8 cellular contexts compared by ENCODE assay signal in genomic region chr1:12478612-12478985, GRCh38.
DNase-seq lines count a peak whose midpoint lies in the region; ATAC-seq and TF ChIP-seq lines count a peak whose summit lies in the region.

No MANE protein-coding gene starts in this region.

- H3K4me1 Mint-ChIP-seq in activated naive CD4-positive, alpha-beta T cell treated with anti-CD3 and anti-CD28 coated beads for 36 hours (ENCODE audit: low read depth), result peaks cover 87% of the 10 kb centered on the region

- H3K9me3 Mint-ChIP-seq in activated naive CD4-positive, alpha-beta T cell treated with anti-CD3 and anti-CD28 coated beads for 36 hours, result no peaks in the 10 kb centered on the region

- H3K4me3 ChIP-seq in liver (ENCODE audit: low read depth in 1 of 3, low read length in 3 of 3), result no peak overlapping the region
- peak overlapping the region in 1 of 4 donors; percentile 8 for H3K4me3 ChIP-seq in tibial nerve

- peaks cover 4% of the 10 kb centered on the region for H3K36me3 Mint-ChIP-seq in activated naive CD4-positive, alpha-beta T cell treated with anti-CD3 and anti-CD28 coated beads for 36 hours (ENCODE audit: low read depth)

- no peak for TF ChIP-seq POLR2A in tibial nerve (IDR thresholded peaks at IDR 0.05)

- TF ChIP-seq EP300 in tibial nerve (IDR thresholded peaks at IDR 0.05), result no peak

- H3K36me3 ChIP-seq in liver (ENCODE audit: control insufficient read depth in 4 of 4, insufficient read depth in 3 of 4, low read depth in 1 of 4, low read length in 3 of 4) (no peaks in the 10 kb centered on the region), tibial nerve (no peaks in the 10 kb centered on the region)

- intact Hi-C loops in activated naive CD4-positive, alpha-beta T cell treated with anti-CD3 and anti-CD28 coated beads for 36 hours (cut with micrococcal nuclease), result loop anchor here (1.0 to 10.0 kb wide), 2 partner anchors 140 to 414 kb away; partner anchors contain the start of genes DHRS3 and TNFRSF8

- peak; percentile 69 for DNase-seq in NCI-H1092 (lab: John Stamatoyannopoulos, UW)
- no peak for DNase-seq in NCI-H1092 treated with DMSO at 0.1 percent for 48 hours (lab: John Stamatoyannopoulos, UW)
- peak; percentile 60 for DNase-seq in activated naive CD4-positive, alpha-beta T cell treated with anti-CD3 and anti-CD28 coated beads for 36 hours
- no peak for DNase-seq in tibial nerve (ENCODE audit: low spot score in 2 of 2)
- no peak for DNase-seq in hippocampal formation (lab: John Stamatoyannopoulos, UW)
- DNase-seq in substantia nigra (lab: John Stamatoyannopoulos, UW), result no peak

- CTCF ChIA-PET in activated naive CD4-positive, alpha-beta T cell treated with anti-CD3 and anti-CD28 coated beads for 36 hours (lab: Charles Lee), result interaction anchor here (1.3 to 1.8 kb wide), 2 partner anchors 9 to 32 kb away, joined by 6 read pairs; no protein-coding TSS in a partner anchor

- H3K27me3 ChIP-seq in liver (ENCODE audit: control insufficient read depth in 4 of 4, insufficient read depth in 4 of 4, low read length in 3 of 4) (no peaks in the 10 kb centered on the region), tibial nerve (no peaks in the 10 kb centered on the region)

- H3K9me3 ChIP-seq in liver (ENCODE audit: control insufficient read depth in 4 of 4, low read length in 3 of 4) (no peaks in the 10 kb centered on the region), tibial nerve (no peaks in the 10 kb centered on the region)

- H3K27ac ChIP-seq in liver (ENCODE audit: low read depth in 1 of 2, low read length in 2 of 2), result peak overlapping the region; percentile 69 to 85
- H3K27ac ChIP-seq in tibial nerve, result peak overlapping the region; percentile 43 to 88 (median 79)
- H3K27ac ChIP-seq in substantia nigra (ENCODE audit: low read depth, low read length, poor library complexity, severe bottlenecking), result no peak overlapping the region

- H3K4me3 Mint-ChIP-seq in activated naive CD4-positive, alpha-beta T cell treated with anti-CD3 and anti-CD28 coated beads for 36 hours, result peak overlapping the region; percentile 59

- H3K27me3 Mint-ChIP-seq in activated naive CD4-positive, alpha-beta T cell treated with anti-CD3 and anti-CD28 coated beads for 36 hours (ENCODE audit: low read depth), result no peaks in the 10 kb centered on the region

- peak overlapping the region in 1 of 2 donors; percentile 14 for H3K9ac ChIP-seq in liver (ENCODE audit: low read depth in 1 of 2, low read length in 2 of 2)

- WGBS in liver, result 38% methylated on average over 11 of the region's 11 CpGs
- WGBS in tibial nerve, 2 donors, result 9 to 17% methylated on average over 11 of the region's 11 CpGs

- H3K4me1 ChIP-seq in liver (ENCODE audit: control insufficient read depth in 4 of 4, insufficient read depth in 4 of 4, low read length in 3 of 4), result peaks cover 24 to 51% (median 44%) of the 10 kb centered on the region in 4 donors
- peaks cover 5 to 100% (median 83%) of the 10 kb centered on the region in 4 donors for H3K4me1 ChIP-seq in tibial nerve

- H3K27ac Mint-ChIP-seq in activated naive CD4-positive, alpha-beta T cell treated with anti-CD3 and anti-CD28 coated beads for 36 hours, result peak overlapping the region; percentile 91

- TF ChIP-seq RAD21 in liver (IDR thresholded peaks at IDR 0.05), result no peak

- no peak for ATAC-seq in GM19351 (IDR thresholded peaks at IDR 0.05; ENCODE audit: unreplicated experiment)

- TF ChIP-seq CTCF in liver (IDR thresholded peaks at IDR 0.05; ENCODE audit: low read depth, low read length, missing input control) (no peak), tibial nerve (IDR thresholded peaks at IDR 0.05) (no peak)

TF ChIP-seq in liver, 16 proteins besides CTCF, POLR2A, EP300 and RAD21:
- TF ChIP-seq GABPA (IDR thresholded peaks at IDR 0.05 in 1 of 2, conservative IDR thresholded peaks at IDR 0.05 in 1 of 2) (no peak), FOXA1 (IDR thresholded peaks at IDR 0.05) (no peak), FOXA2 (IDR thresholded peaks at IDR 0.05) (no peak), MAX (IDR thresholded peaks at IDR 0.05) (no peak), ZBTB33 (IDR thresholded peaks at IDR 0.05) (no peak), SP1 (IDR thresholded peaks at IDR 0.05) (no peak), REST (IDR thresholded peaks at IDR 0.05) (no peak), NR2F2 (IDR thresholded peaks at IDR 0.05) (no peak), RXRA (IDR thresholded peaks at IDR 0.05) (no peak), TAF1 (conservative IDR thresholded peaks at IDR 0.05) (no peak), JUND (IDR thresholded peaks at IDR 0.05) (no peak), HNF4A (conservative IDR thresholded peaks at IDR 0.05) (no peak), YY1 (IDR thresholded peaks at IDR 0.05) (no peak), ATF3 (IDR thresholded peaks at IDR 0.05) (no peak), EGR1 (IDR thresholded peaks at IDR 0.05; ENCODE audit: low read depth in 2 of 2) (no peak), HNF4G (IDR thresholded peaks at IDR 0.05) (no peak)

Comparison
In these comparisons a context has a peak if more than half of its experiments do, and no peak if none do; other contexts are left out.
1. DNase-seq: peak in NCI-H1092 (single experiment) and activated naive CD4-positive, alpha-beta T cell treated with anti-CD3 and anti-CD28 coated beads for 36 hours (single experiment); none in NCI-H1092 treated with DMSO at 0.1 percent for 48 hours (single experiment), tibial nerve (0 of 2), hippocampal formation (0 of 2) and substantia nigra (0 of 49).